In genomic region chr1:197776348-197777082, GRCh38 we compare ENCODE assay signal across 8 cellular contexts. TPM values are rescaled to one million over a fixed set of nuclear protein-coding genes. Genes with fewer than 3 reads are reported as not detected.
DNase-seq lines count a peak whose midpoint lies in the region; ATAC-seq and TF ChIP-seq lines count a peak whose summit lies in the region.

No MANE protein-coding gene starts in this region.

- ATAC-seq in HG02642 (IDR thresholded peaks at IDR 0.05; ENCODE audit: poor library complexity, unreplicated experiment), result peak; percentile 22

- H3K27ac ChIP-seq in PC-9 (peak overlapping the region; percentile 95), breast epithelium (peak overlapping the region; percentile 93 to 95)

- H3K27me3 ChIP-seq in PC-9 (ENCODE audit: insufficient read depth, low read depth) (no peaks in the 10 kb centered on the region), breast epithelium (no peaks in the 10 kb centered on the region)

- no peaks in the 10 kb centered on the region for H3K36me3 ChIP-seq in PC-9 (ENCODE audit: low read depth)
- no peaks in the 10 kb centered on the region for H3K36me3 ChIP-seq in breast epithelium

- CTCF ChIA-PET in PC-9 (lab: Charles Lee), result interaction anchor here (0.6 kb wide), 1 partner anchor 829 kb away, joined by 3 read pairs; no protein-coding TSS in a partner anchor

- peaks cover 31% of the 10 kb centered on the region for H3K79me2 ChIP-seq in PC-9 (ENCODE audit: low read depth)

- intact Hi-C loops in PC-9 (cut with micrococcal nuclease; ENCODE audit: unreplicated experiment) (loop anchor here (10.0 kb wide), 2 partner anchors 668 to 908 kb away; no protein-coding TSS in a partner anchor), breast epithelium (cut with DNase I; ENCODE audit: low total_unique reads) (no loop called here)

- no TSS peak for BruUV-seq in PC-9 (replicated peaks; lab: Mats Ljungman, UMichigan)

- H3K4me1 Mint-ChIP-seq in neural crest cell, result peaks cover 21% of the 10 kb centered on the region

- H3K9me3 Mint-ChIP-seq in neural crest cell, result no peaks in the 10 kb centered on the region

- in situ Hi-C loops in GM13977 (cut with MboI; ENCODE audit: low pct_unique_long_range_greater_than_20kb, low sequenced_read_pairs, unreplicated experiment), result no loop called here

- H3K9me2 ChIP-seq in PC-9 (ENCODE audit: insufficient read depth), result no peaks in the 10 kb centered on the region

- H3K4me2 ChIP-seq in PC-9, result peak overlapping the region; percentile 90

- peaks cover 4% of the 10 kb centered on the region for H3K27me3 Mint-ChIP-seq in neural crest cell (ENCODE audit: low read depth)

- peak overlapping the region; percentile 94 for H3K4me3 Mint-ChIP-seq in neural crest cell

- TF ChIP-seq CTCF in GM13977 (IDR thresholded peaks at IDR 0.05; ENCODE audit: extremely low read depth, insufficient read depth, missing control alignments) (no peak), PC-9 (conservative IDR thresholded peaks at IDR 0.05) (no peak), breast epithelium (IDR thresholded peaks at IDR 0.05) (no peak), neural crest cell (conservative IDR thresholded peaks at IDR 0.05) (no peak)

- peak overlapping the region; percentile 94 for H2AFZ ChIP-seq in PC-9

- TF ChIP-seq POLR2A in breast epithelium (IDR thresholded peaks at IDR 0.05), result no peak

- H4K20me1 ChIP-seq in PC-9 (ENCODE audit: insufficient read depth), result no peaks in the 10 kb centered on the region

- peak; percentile 51 for DNase-seq in GM13977 (ENCODE audit: low spot score)
- peak in 1 of 2 experiments; percentile 93 for DNase-seq in PC-9
- no peak for DNase-seq in breast epithelium (ENCODE audit: low spot score in 2 of 2)
- no peak for DNase-seq in neural crest cell (ENCODE audit: low read depth, low spot score)
- DNase-seq in NCI-H526 treated with DMSO at 0.1 percent for 48 hours (lab: John Stamatoyannopoulos, UW), result no peak
- no peak for DNase-seq in NCI-H1105 treated with DMSO at 0.1 percent for 48 hours (lab: John Stamatoyannopoulos, UW)
- DNase-seq in DMS153 (lab: John Stamatoyannopoulos, UW), result no peak

- H3K4me1 ChIP-seq in PC-9 (replicated peaks; ENCODE audit: insufficient read depth) (peaks cover 51% of the 10 kb centered on the region), breast epithelium (peaks cover 0 to 5% of the 10 kb centered on the region in 2 donors)

- H3K4me3 ChIP-seq in PC-9 (peak overlapping the region; percentile 97; the same call in 1 of the 2 replicates), breast epithelium (no peak overlapping the region)

- no peaks in the 10 kb centered on the region for H3K36me3 Mint-ChIP-seq in neural crest cell (ENCODE audit: low read depth)

- peaks cover 31% of the 10 kb centered on the region for H3F3A ChIP-seq in PC-9 (ENCODE audit: insufficient read depth, low read depth)

- no peaks in the 10 kb centered on the region for H3K9me3 ChIP-seq in PC-9 (ENCODE audit: insufficient read depth, low read depth)
- H3K9me3 ChIP-seq in breast epithelium, result no peaks in the 10 kb centered on the region

- H3K27ac Mint-ChIP-seq in neural crest cell (ENCODE audit: unreplicated experiment), result no peak overlapping the region

- POLR2A ChIA-PET in PC-9 (lab: Charles Lee; ENCODE audit: unreplicated experiment), result interaction anchor here (0.5 kb wide), 1 partner anchor 696 kb away, joined by 3 read pairs; no protein-coding TSS in a partner anchor

RNA-seq across cellular contexts. Expression of gene DENND1B, which starts 1.2 kb away (rescaled TPM):
- total RNA-seq in PC-9 (2021) (12.7 and 14.1 TPM in 2 replicates), breast epithelium (10 to 100 TPM; 10.1 to 54.7 (median 29.8) TPM), neural crest cell (6.5 and 8.3 TPM in 2 replicates)
